Comparison of ENCODE assay signal across 26 cellular contexts in the genomic region with DNA sequence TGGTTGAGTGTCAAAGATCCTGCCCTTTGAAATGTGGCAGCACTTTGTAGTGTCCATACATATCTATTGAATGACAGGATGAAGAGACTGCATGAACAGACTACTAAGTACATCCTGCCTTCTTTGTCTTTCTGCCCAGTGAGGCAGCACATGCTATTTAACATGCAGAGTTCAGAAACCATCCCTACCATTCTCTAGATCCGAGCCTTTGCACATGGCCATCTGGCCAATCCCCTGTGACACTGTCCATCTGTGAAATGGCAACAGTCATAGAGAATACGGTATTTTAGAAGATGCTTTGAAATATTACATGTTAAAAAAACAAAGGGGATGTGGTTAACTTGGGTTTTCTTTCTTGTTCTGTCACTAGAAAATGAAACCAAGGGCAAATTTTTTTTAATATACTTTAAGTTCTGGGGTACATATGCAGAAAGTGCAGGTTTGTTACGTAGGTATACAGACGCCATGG.
DNase-seq lines count a peak whose midpoint lies in the region; ATAC-seq, FAIRE-seq and TF ChIP-seq lines count a peak whose summit lies in the region.
"Had no signal": no experiment of that assay in that cellular context is flagged by ENCODE, and none has a peak within 500 bp of the region (broad histone marks: within the 10 kb centered on the region; RNA-seq: fewer than 3 reads in every experiment).

No MANE protein-coding gene starts in this region.

- TF ChIP-seq CTCF in IMR-90 (conservative IDR thresholded peaks at IDR 0.05; ENCODE audit: low read depth, low read length), result no peak

- H4K8ac ChIP-seq in IMR-90 (ENCODE audit: low read depth in 2 of 2, low read length in 2 of 2), result 0 out of 4 replicates have a peak overlapping the region, but pooled peaks of 1 of the 2 experiments have one; percentile 2

- H2BK15ac ChIP-seq in IMR-90 (ENCODE audit: low read depth, low read length), result no peak overlapping the region

- CTCF ChIA-PET in IMR-90 (lab: Yijun Ruan, JAX), result no interaction called here

- H3K18ac ChIP-seq in IMR-90 (ENCODE audit: low read depth, low read length), result no peak overlapping the region; the same call in 1 of the 2 replicates

- peak; percentile 59 for DNase-seq in activated CD4-positive, alpha-beta T cell treated with anti-CD3 and anti-CD28 coated beads, Interleukin-2, amount 10 ng/mL, durations not matched to agents 24 days and 14 days
- DNase-seq in activated CD4-positive, alpha-beta T cell treated with anti-CD3 and anti-CD28 coated beads for 4 hours, result no peak
- DNase-seq in CD4-positive, CD25-positive, alpha-beta regulatory T cell, result peak in 2 of 3 donors; percentile 50 to 57
- DNase-seq in IMR-90, result peak; percentile 22
- DNase-seq in central memory CD4-positive, alpha-beta T cell, result peak; percentile 33
- DNase-seq in frontal cortex (ENCODE audit: low spot score in 2 of 2), result no peak
- no peak for DNase-seq in NCI-H526 treated with DMSO at 0.1 percent for 48 hours (lab: John Stamatoyannopoulos, UW)
- DNase-seq: activated T-cell treated with anti-CD3 and anti-CD28 coated beads, Interleukin-2, amount 50 U/mL, for 72 hours; left ventricle myocardium superior; naive B cell; NCI-H1417; NCI-H2081; NCI-H2227 treated with DMSO at 0.1 percent for 48 hours; NCI-H748 treated with DMSO at 0.1 percent for 48 hours; occipital lobe; SJCRH30; T-helper 1 cell; tibial artery had no signal

- dilution Hi-C loops in IMR-90 (cut with HindIII; ENCODE audit: low sequenced_read_pairs, unreplicated experiment), result no loop called here

- H3K36me3 ChIP-seq in CD4-positive, CD25-positive, alpha-beta regulatory T cell (ENCODE audit: control insufficient read depth, insufficient read depth, low read length), result no peaks in the 10 kb centered on the region
- H3K36me3 ChIP-seq in IMR-90 (ENCODE audit: control insufficient read depth, insufficient read depth, low read length), result no peaks in the 10 kb centered on the region
- H3K36me3 ChIP-seq: SJCRH30, tibial artery had no signal

- no peaks in the 10 kb centered on the region for H3K27me3 ChIP-seq in CD4-positive, CD25-positive, alpha-beta regulatory T cell (ENCODE audit: control insufficient read depth, insufficient read depth, low read length)
- H3K27me3 ChIP-seq in IMR-90 (ENCODE audit: control insufficient read depth, insufficient read depth, low read length), result no peaks in the 10 kb centered on the region
- H3K27me3 ChIP-seq: SJCRH30, tibial artery had no signal

- no peak overlapping the region for H3K9ac ChIP-seq in IMR-90 (ENCODE audit: low read depth, low read length)

- no peaks in the 10 kb centered on the region for H3K9me3 ChIP-seq in CD4-positive, CD25-positive, alpha-beta regulatory T cell (ENCODE audit: control insufficient read depth in 2 of 2, low read length in 2 of 2)
- no peaks in the 10 kb centered on the region for H3K9me3 ChIP-seq in IMR-90 (ENCODE audit: control insufficient read depth, insufficient read depth, low read length)
- H3K9me3 ChIP-seq: SJCRH30, tibial artery had no signal

- no peak overlapping the region for H3K4ac ChIP-seq in IMR-90 (ENCODE audit: low read depth, low read length)

- H2BK5ac ChIP-seq in IMR-90 (ENCODE audit: low read depth, low read length, poor library complexity, severe bottlenecking), result no peak overlapping the region

- no peak overlapping the region for H3K4me3 ChIP-seq in CD4-positive, CD25-positive, alpha-beta regulatory T cell (ENCODE audit: low read depth, low read length)
- H3K4me3 ChIP-seq in IMR-90 (ENCODE audit: insufficient read depth, low read depth, low read length), result no peak overlapping the region
- H3K4me3 ChIP-seq: K562, SJCRH30, tibial artery had no signal

- BruUV-seq in IMR-90 (replicated peaks; lab: Mats Ljungman, UMichigan), result no TSS peak

- no peak overlapping the region for H3K4me2 ChIP-seq in IMR-90 (ENCODE audit: low read depth, low read length)

- peak overlapping the region; percentile 19 for H2AK9ac ChIP-seq in IMR-90 (replicated peaks; ENCODE audit: low read depth, low read length, poor library complexity)

- no peak overlapping the region for H3K56ac ChIP-seq in IMR-90 (ENCODE audit: extremely low read depth, insufficient read depth, low read length)

- H3K27ac Mint-ChIP-seq in activated CD4-positive, alpha-beta T cell treated with anti-CD3 and anti-CD28 coated beads, Interleukin-2, amount 10 ng/mL, durations not matched to agents 24 days and 14 days, result no peak overlapping the region
- peak overlapping the region in 2 of 3 donors; percentile 7 to 83 for H3K27ac Mint-ChIP-seq in CD4-positive, CD25-positive, alpha-beta regulatory T cell
- H3K27ac Mint-ChIP-seq: activated T-cell treated with anti-CD3 and anti-CD28 coated beads, Interleukin-2, amount 50 U/mL, for 72 hours; naive B cell had no signal

- H3K27ac ChIP-seq in CD4-positive, CD25-positive, alpha-beta regulatory T cell (ENCODE audit: insufficient read depth, low read length, poor library complexity, severe bottlenecking), result no peak overlapping the region
- H3K27ac ChIP-seq in IMR-90 (ENCODE audit: insufficient read depth, low read length), result no peak overlapping the region
- H3K27ac ChIP-seq: 22Rv1, SJCRH30, tibial artery had no signal

- H3K4me1 ChIP-seq in CD4-positive, CD25-positive, alpha-beta regulatory T cell (ENCODE audit: control insufficient read depth, insufficient read depth, low read length, poor library complexity, severe bottlenecking), result no peaks in the 10 kb centered on the region
- peaks cover 9% of the 10 kb centered on the region; the same call in 1 of the 2 replicates for H3K4me1 ChIP-seq in IMR-90 (ENCODE audit: control insufficient read depth, insufficient read depth, low read length)
- H3K4me1 ChIP-seq: tibial artery had no signal

- no peak for FAIRE-seq in frontal cortex (lab: Jason Lieb, UNC)
- FAIRE-seq: G401.6, islet of Langerhans, K562, small intestine, TTC549 had no signal

- H3K9me3 Mint-ChIP-seq in activated CD4-positive, alpha-beta T cell treated with anti-CD3 and anti-CD28 coated beads, Interleukin-2, amount 10 ng/mL, durations not matched to agents 24 days and 14 days, result peaks cover 9% of the 10 kb centered on the region
- peaks cover 0 to 4% (median 1%) of the 10 kb centered on the region in 7 donors for H3K9me3 Mint-ChIP-seq in CD4-positive, CD25-positive, alpha-beta regulatory T cell
- H3K9me3 Mint-ChIP-seq: activated T-cell treated with anti-CD3 and anti-CD28 coated beads, Interleukin-2, amount 50 U/mL, for 72 hours had no signal

- no peak overlapping the region for H3K4me3 Mint-ChIP-seq in activated CD4-positive, alpha-beta T cell treated with anti-CD3 and anti-CD28 coated beads, Interleukin-2, amount 10 ng/mL, durations not matched to agents 24 days and 14 days
- peak overlapping the region; percentile 17 to 66 (median 29) for H3K4me3 Mint-ChIP-seq in CD4-positive, CD25-positive, alpha-beta regulatory T cell
- H3K4me3 Mint-ChIP-seq: activated T-cell treated with anti-CD3 and anti-CD28 coated beads, Interleukin-2, amount 50 U/mL, for 72 hours; naive B cell had no signal

- TF ChIP-seq POLR2A in IMR-90 (IDR thresholded peaks at IDR 0.05; ENCODE audit: low read depth, low read length), result no peak

- no peak overlapping the region for H4K5ac ChIP-seq in IMR-90 (ENCODE audit: low read depth, low read length)

- H4K20me1 ChIP-seq in IMR-90 (ENCODE audit: insufficient read depth, low read length), result no peaks in the 10 kb centered on the region

- no peak for TF ChIP-seq RAD21 in IMR-90 (IDR thresholded peaks at IDR 0.05; ENCODE audit: low read length)

- H2AFZ ChIP-seq in IMR-90 (replicated peaks; ENCODE audit: low read length, poor library complexity), result no peak overlapping the region

- H3K14ac ChIP-seq in IMR-90 (replicated peaks; ENCODE audit: low read depth, low read length), result 0 out of 2 replicates have a peak overlapping the region, but pooled peaks have one; percentile 26

- H3K27me3 Mint-ChIP-seq in activated CD4-positive, alpha-beta T cell treated with anti-CD3 and anti-CD28 coated beads, Interleukin-2, amount 10 ng/mL, durations not matched to agents 24 days and 14 days, result no peaks in the 10 kb centered on the region
- no peaks in the 10 kb centered on the region for H3K27me3 Mint-ChIP-seq in CD4-positive, CD25-positive, alpha-beta regulatory T cell
- H3K27me3 Mint-ChIP-seq: naive B cell had no signal

- no peaks in the 10 kb centered on the region for H3K9me1 ChIP-seq in IMR-90 (ENCODE audit: insufficient read depth, low read length)

- no peaks in the 10 kb centered on the region for H3K79me1 ChIP-seq in IMR-90 (ENCODE audit: low read depth in 1 of 2, low read length in 2 of 2)

- peak; percentile 34 to 48 for ATAC-seq in CD4-positive, CD25-positive, alpha-beta regulatory T cell (ENCODE audit: low read depth in 2 of 2)
- ATAC-seq in IMR-90 (ENCODE audit: low read depth), result no peak; the same call in 1 of the 2 replicates
- no peak for ATAC-seq in GM21528 (IDR thresholded peaks at IDR 0.05; ENCODE audit: low FRiP score, unreplicated experiment)
- ATAC-seq: activated CD4-positive, CD25-positive, alpha-beta regulatory T cell treated with anti-CD3 and anti-CD28 coated beads, Interleukin-2, amount 50 U/mL, for 24 hours; K562; left ventricle myocardium superior had no signal

- in situ Hi-C loops in IMR-90 (cut with MboI; ENCODE audit: low sequenced_read_pairs), result no loop called here

- H2BK120ac ChIP-seq in IMR-90 (ENCODE audit: low read depth, low read length), result no peak overlapping the region

- no peak overlapping the region for H4K91ac ChIP-seq in IMR-90 (ENCODE audit: insufficient read depth, low read depth, low read length)

- H2BK20ac ChIP-seq in IMR-90 (ENCODE audit: low read depth, low read length), result no peak overlapping the region

- no CpG with 5 or more reads among the region's 4 CpGs for WGBS in IMR-90 (ENCODE audit: extremely low coverage in 2 of 2, insufficient read length in 1 of 2), 2 experiments

- POLR2A ChIA-PET in IMR-90 (lab: Charles Lee; ENCODE audit: unreplicated experiment), result no interaction called here

- no peaks in the 10 kb centered on the region for H3K36me3 Mint-ChIP-seq in activated CD4-positive, alpha-beta T cell treated with anti-CD3 and anti-CD28 coated beads, Interleukin-2, amount 10 ng/mL, durations not matched to agents 24 days and 14 days (ENCODE audit: low read depth)
- no peaks in the 10 kb centered on the region for H3K36me3 Mint-ChIP-seq in CD4-positive, CD25-positive, alpha-beta regulatory T cell
- H3K36me3 Mint-ChIP-seq: naive B cell had no signal

- peaks cover 8% of the 10 kb centered on the region for H3K4me1 Mint-ChIP-seq in activated CD4-positive, alpha-beta T cell treated with anti-CD3 and anti-CD28 coated beads, Interleukin-2, amount 10 ng/mL, durations not matched to agents 24 days and 14 days
- H3K4me1 Mint-ChIP-seq in CD4-positive, CD25-positive, alpha-beta regulatory T cell, result peaks cover 0 to 10% (median 7%) of the 10 kb centered on the region in 4 donors
- H3K4me1 Mint-ChIP-seq: naive B cell had no signal

- intact Hi-C loops in activated CD4-positive, alpha-beta T cell treated with anti-CD3 and anti-CD28 coated beads, Interleukin-2, amount 10 ng/mL, durations not matched to agents 24 days and 14 days (cut with micrococcal nuclease), result no loop called here
- intact Hi-C loops in IMR-90 (cut with micrococcal nuclease), result no loop called here

- no peak overlapping the region for H3K23ac ChIP-seq in IMR-90 (ENCODE audit: low read depth, low read length)

- H2AK5ac ChIP-seq in IMR-90 (ENCODE audit: low read depth, low read length), result no peak overlapping the region

Comparison
In these comparisons a context has a peak if more than half of its experiments do, and no peak if none do; other contexts are left out.
1. DNase-seq: peak in activated CD4-positive, alpha-beta T cell treated with anti-CD3 and anti-CD28 coated beads, Interleukin-2, amount 10 ng/mL, durations not matched to agents 24 days and 14 days (single experiment), CD4-positive, CD25-positive, alpha-beta regulatory T cell (2 of 3), IMR-90 (single experiment) and central memory CD4-positive, alpha-beta T cell (single experiment); none in activated CD4-positive, alpha-beta T cell treated with anti-CD3 and anti-CD28 coated beads for 4 hours (0 of 2), frontal cortex (0 of 2) and NCI-H526 treated with DMSO at 0.1 percent for 48 hours (single experiment).
2. ATAC-seq: peak in CD4-positive, CD25-positive, alpha-beta regulatory T cell (2 of 2); none in IMR-90 (single experiment) and GM21528 (single experiment).